Comparison of ENCODE assay signal across 1 cellular context in genomic region chr17:237406-237955, GRCh38.
TF ChIP-seq lines count a peak whose summit lies in the region.

No MANE protein-coding gene starts in this region.

TF ChIP-seq in H1, 55 proteins besides CTCF, POLR2A, EP300 and RAD21 (continued from another document):
- no peak for TF ChIP-seq CBX8 (IDR thresholded peaks at IDR 0.05; ENCODE audit: borderline replicate concordance, low read depth, low read length)
- no peak for TF ChIP-seq SUZ12 (IDR thresholded peaks at IDR 0.05; ENCODE audit: low read length)
- no peak for TF ChIP-seq TEAD4 (IDR thresholded peaks at IDR 0.05; ENCODE audit: low read depth, low read length)
- TF ChIP-seq CHD2 (IDR thresholded peaks at IDR 0.05; ENCODE audit: low read length): no peak
- no peak for TF ChIP-seq E2F6 (IDR thresholded peaks at IDR 0.05)
- TF ChIP-seq EGR1 (IDR thresholded peaks at IDR 0.05; ENCODE audit: borderline replicate concordance, low read depth, low read length): no peak
- no peak for TF ChIP-seq GTF2F1 (IDR thresholded peaks at IDR 0.05; ENCODE audit: borderline replicate concordance, low read depth, low read length)
